ENCODE assay signal across 19 cellular contexts in the genomic region with DNA sequence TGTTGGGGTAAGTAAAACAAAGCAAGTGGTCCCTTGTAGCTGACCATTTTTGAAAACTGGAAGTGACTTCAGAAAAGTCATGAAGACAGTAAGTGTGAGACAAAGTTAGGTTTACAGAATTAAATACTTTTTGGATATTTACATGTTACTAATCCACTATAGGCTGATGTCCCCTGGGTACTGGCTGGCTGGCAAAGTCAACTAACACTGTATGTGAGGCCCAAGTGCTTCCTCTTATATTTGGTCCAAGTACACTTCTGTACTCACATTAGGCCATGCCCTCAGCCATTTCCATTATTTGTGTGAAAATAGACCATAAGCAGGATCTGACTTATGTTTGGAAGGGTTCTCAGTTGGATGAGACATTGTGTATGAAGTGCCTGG. TPM values are rescaled to one million over a fixed set of nuclear protein-coding genes. Genes with fewer than 3 reads are reported as not detected.
DNase-seq lines count a peak whose midpoint lies in the region; TF ChIP-seq lines count a peak whose summit lies in the region.
"Had no signal": no experiment of that assay in that cellular context is flagged by ENCODE, and none has a peak within 500 bp of the region (broad histone marks: within the 10 kb centered on the region; RNA-seq: fewer than 3 reads in every experiment).

No MANE protein-coding gene starts in this region.

- in situ Hi-C loops in brain microvascular endothelial cell (cut with HindIII; ENCODE audit: low pct_ligation_motif_present, low sequenced_read_pairs) = no loop called here

- H3K4me1 ChIP-seq in DOHH2 (ENCODE audit: control insufficient read depth, low read length) = peaks cover 87% of the 10 kb centered on the region
- H3K4me1 ChIP-seq: BE2C had no signal

- H3K27ac ChIP-seq in 22Rv1 = peak overlapping the region; percentile 31
- H3K27ac ChIP-seq in DOHH2 (ENCODE audit: low read depth, low read length) = peak overlapping the region; percentile 91
- peak overlapping the region; percentile 91 for H3K27ac ChIP-seq in brain microvascular endothelial cell
- H3K27ac ChIP-seq: suprapubic skin had no signal

- no peaks in the 10 kb centered on the region for H3K9me3 ChIP-seq in DOHH2 (ENCODE audit: control insufficient read depth, insufficient read depth, low read length)
- H3K9me3 ChIP-seq: HAP-1, suprapubic skin had no signal

- H3K27me3 Mint-ChIP-seq in immature natural killer cell (ENCODE audit: low read depth in 3 of 3) = peaks cover 1 to 6% (median 5%) of the 10 kb centered on the region in 3 donors

- H3K27ac Mint-ChIP-seq in immature natural killer cell = no peak overlapping the region
- H3K27ac Mint-ChIP-seq: activated T-helper 2 cell treated with anti-CD3 and anti-CD28 coated beads, Interferon-gamma antibody, Interleukin-2, Interleukin-4, amounts not matched to agents 10 μg/mL and 5 μg/mL and 100 μg/mL, durations not matched to agents 14 hours and 24 hours and 36 hours; nephron progenitor cell had no signal

- TF ChIP-seq CTCF in 22Rv1 (IDR thresholded peaks at IDR 0.05) = no peak
- no peak for TF ChIP-seq CTCF in DOHH2 (IDR thresholded peaks at IDR 0.05; ENCODE audit: low read depth, low read length, poor library complexity, severe bottlenecking)
- TF ChIP-seq CTCF in brain microvascular endothelial cell (IDR thresholded peaks at IDR 0.05; ENCODE audit: low read depth, low read length, missing control alignments) = no peak

- H3K36me3 ChIP-seq in DOHH2 (ENCODE audit: control insufficient read depth, low read length) = peaks cover 12% of the 10 kb centered on the region; the same call in 1 of the 2 replicates
- H3K36me3 ChIP-seq in brain microvascular endothelial cell (replicated peaks) = no peaks in the 10 kb centered on the region
- H3K36me3 ChIP-seq: BE2C, HAP-1, suprapubic skin had no signal

- peaks cover 24 to 29% of the 10 kb centered on the region in 2 donors for H3K4me1 Mint-ChIP-seq in immature natural killer cell

- H3K9me3 Mint-ChIP-seq in immature natural killer cell = no peaks in the 10 kb centered on the region
- H3K9me3 Mint-ChIP-seq: activated T-helper 2 cell treated with anti-CD3 and anti-CD28 coated beads, Interferon-gamma antibody, Interleukin-2, Interleukin-4, amounts not matched to agents 10 μg/mL and 5 μg/mL and 100 μg/mL, durations not matched to agents 14 hours and 24 hours and 36 hours had no signal

- H3K4me2 ChIP-seq in DOHH2 (ENCODE audit: low read length) = peak overlapping the region; percentile 91

- H3K36me3 Mint-ChIP-seq in immature natural killer cell = no peaks in the 10 kb centered on the region

- H3K27me3 ChIP-seq in DOHH2 (ENCODE audit: control insufficient read depth, low read length) (no peaks in the 10 kb centered on the region), brain microvascular endothelial cell (replicated peaks) (no peaks in the 10 kb centered on the region)
- H3K27me3 ChIP-seq: suprapubic skin had no signal

- H3K4me3 Mint-ChIP-seq in immature natural killer cell = no peak overlapping the region
- H3K4me3 Mint-ChIP-seq: nephron progenitor cell had no signal

- peaks cover 42% of the 10 kb centered on the region for H3F3A ChIP-seq in DOHH2 (ENCODE audit: control insufficient read depth, insufficient read depth)

- DNase-seq in MV-4-11 (lab: John Stamatoyannopoulos, UW) (peak; percentile 3), brain microvascular endothelial cell (no peak), DMS 273 (lab: John Stamatoyannopoulos, UW; ENCODE audit: unreplicated experiment) (no peak), immature natural killer cell (no peak), RPMI8226 (no peak), NCI-H510A treated with DMSO at 0.1 percent for 48 hours (lab: John Stamatoyannopoulos, UW) (no peak)
- DNase-seq: activated CD8-positive, alpha-beta memory T cell treated with anti-CD3 and anti-CD28 coated beads for 24 hours; amniotic stem cell; BE2C; DMS79; NCI-H1105 treated with DMSO at 0.1 percent for 48 hours; NCI-H2227 treated with DMSO at 0.1 percent for 48 hours; nephron progenitor cell had no signal

- H4K20me1 ChIP-seq in DOHH2 (ENCODE audit: control insufficient read depth, insufficient read depth, low read depth, low read length) = no peaks in the 10 kb centered on the region

- peak overlapping the region; percentile 54 for H3K4me3 ChIP-seq in DOHH2 (ENCODE audit: low read length)
- H3K4me3 ChIP-seq in brain microvascular endothelial cell (ENCODE audit: low read depth, low read length) = no peak overlapping the region
- H3K4me3 ChIP-seq: HAP-1, lung, suprapubic skin had no signal

- H3K79me2 ChIP-seq in DOHH2 (ENCODE audit: control insufficient read depth, low read length) = peaks cover 27% of the 10 kb centered on the region

- no peaks in the 10 kb centered on the region for H3K9me2 ChIP-seq in DOHH2 (replicated peaks; ENCODE audit: control insufficient read depth, low read length)

RNA-seq across cellular contexts. Expression of a gene that starts 5.5 kb away (rescaled TPM):
- 1 to 10 TPM in 2 of 3 donors, not detected in 1; 1.6 to 2.1 TPM for polyA plus RNA-seq in immature natural killer cell

Comparison
In these comparisons a context has a peak if more than half of its experiments do, and no peak if none do; other contexts are left out.
1. H3K27ac ChIP-seq: peak in every context shown above with its lines; median percentile 91 in DOHH2; 91 in brain microvascular endothelial cell; 31 in 22Rv1.